In genomic region chr16:23496826-23497542, GRCh38 we compare ENCODE assay signal across 11 cellular contexts. TPM values are rescaled to one million over a fixed set of nuclear protein-coding genes. Genes with fewer than 3 reads are reported as not detected.
DNase-seq lines count a peak whose midpoint lies in the region; ATAC-seq, FAIRE-seq and TF ChIP-seq lines count a peak whose summit lies in the region.
"Had no signal": no experiment of that assay in that cellular context is flagged by ENCODE, and none has a peak within 500 bp of the region (broad histone marks: within the 10 kb centered on the region; RNA-seq: fewer than 3 reads in every experiment).

No MANE protein-coding gene starts in this region.

- peak; percentile 55 for FAIRE-seq in RCC 7860 (lab: Jason Lieb, UNC)

- 30 to 33% methylated on average over 12 of the region's 12 CpGs for WGBS in esophagus, 2 donors

- no peaks in the 10 kb centered on the region for H3K27me3 ChIP-seq in esophagus (ENCODE audit: control insufficient read depth in 1 of 2, insufficient read depth in 2 of 2, low read length in 2 of 2)

- in situ Hi-C loops in GM13977 (cut with MboI; ENCODE audit: low pct_unique_long_range_greater_than_20kb, low sequenced_read_pairs, unreplicated experiment): no loop called here

- peaks cover 46 to 70% (median 54%) of the 10 kb centered on the region in 3 donors for H3K4me1 Mint-ChIP-seq in naive B cell

- H3K27me3 Mint-ChIP-seq in naive B cell: no peaks in the 10 kb centered on the region

- H3K27ac Mint-ChIP-seq in naive B cell: peak overlapping the region; percentile 43 to 96 (median 88)

- no peaks in the 10 kb centered on the region for H3K9me3 ChIP-seq in esophagus (ENCODE audit: control insufficient read depth in 2 of 2, insufficient read depth in 1 of 2, low read depth in 1 of 2, low read length in 1 of 2)

- peak overlapping the region; percentile 41 to 86 (median 70) for H3K4me3 Mint-ChIP-seq in naive B cell

- H3K9me3 Mint-ChIP-seq in naive B cell: no peaks in the 10 kb centered on the region

- peak; percentile 91 to 97 for ATAC-seq in naive B cell (ENCODE audit: low read depth in 2 of 2)
- no peak for ATAC-seq in HG03565 (IDR thresholded peaks at IDR 0.05; ENCODE audit: unreplicated experiment)

- TF ChIP-seq CTCF in GM13977 (IDR thresholded peaks at IDR 0.05; ENCODE audit: extremely low read depth, insufficient read depth, missing control alignments): no peak

- peaks cover 2 to 24% of the 10 kb centered on the region in 2 donors for H3K4me1 ChIP-seq in esophagus (ENCODE audit: control insufficient read depth in 2 of 2, insufficient read depth in 2 of 2, low read length in 1 of 2)

- peaks cover 11 to 18% of the 10 kb centered on the region in 2 donors for H3K36me3 ChIP-seq in esophagus (ENCODE audit: control insufficient read depth in 2 of 2, insufficient read depth in 2 of 2, low read length in 1 of 2)

- H3K27ac ChIP-seq in esophagus (ENCODE audit: low read depth in 2 of 2, low read length in 1 of 2): peak overlapping the region; percentile 71 to 81
- H3K27ac ChIP-seq: KMS-11, VCaP had no signal

- DNase-seq in AG20443 (ENCODE audit: low spot score) (peak; percentile 77), RCC 7860 (ENCODE audit: low spot score) (peak; percentile 63), naive B cell (no peak), NCI-H2029 treated with DMSO at 0.1 percent for 48 hours (lab: John Stamatoyannopoulos, UW) (no peak), GM13977 (ENCODE audit: low spot score) (no peak)
- no peak for DNase-seq in activated CD4-positive, CD25-positive, alpha-beta regulatory T cell treated with anti-CD3 and anti-CD28 coated beads, Interleukin-2, amount 50 U/mL, for 72 hours
- DNase-seq: DMS53 had no signal

- no peaks in the 10 kb centered on the region for H3K36me3 Mint-ChIP-seq in naive B cell

- no peak overlapping the region for H3K4me3 ChIP-seq in esophagus (ENCODE audit: low read depth in 1 of 2, low read length in 2 of 2)

RNA-seq across cellular contexts. Expression of gene GGA2, which starts 13.3 kb away (rescaled TPM):
- polyA plus RNA-seq in esophagus (10 to 100 TPM; 12.6 to 15.9 TPM), naive B cell (ENCODE audit: low read depth in 6 of 6) (100 to 1,000 TPM; 154 to 303 (median 222) TPM)

RNA-seq across cellular contexts. Expression of gene COG7, which starts 44.0 kb away (rescaled TPM):
- polyA plus RNA-seq in esophagus (10 to 100 TPM; 14.2 to 21.2 TPM), naive B cell (ENCODE audit: low read depth in 6 of 6) (10 to 100 TPM in 1 of 6 donors, 1 to 10 TPM in 5; 5.8 to 19.3 (median 8.8) TPM)

Comparison
In these comparisons a context has a peak if more than half of its experiments do, and no peak if none do; other contexts are left out.
1. DNase-seq: peak in AG20443 (single experiment) and RCC 7860 (single experiment); none in naive B cell (single experiment), NCI-H2029 treated with DMSO at 0.1 percent for 48 hours (single experiment), activated CD4-positive, CD25-positive, alpha-beta regulatory T cell treated with anti-CD3 and anti-CD28 coated beads, Interleukin-2, amount 50 U/mL, for 72 hours (single experiment) and GM13977 (single experiment).
2. RNA of gene GGA2, which starts 13.3 kb away (polyA plus RNA-seq): 154 to 303 TPM in naive B cell; 12.6 to 15.9 TPM in esophagus; every median in the first group is over 4 times any median in the second.